In genomic region chr4:104615496-104615895, GRCh38 we compare ENCODE assay signal across 16 cellular contexts.
DNase-seq lines count a peak whose midpoint lies in the region; ATAC-seq, FAIRE-seq and TF ChIP-seq lines count a peak whose summit lies in the region.
"Had no signal": no experiment of that assay in that cellular context is flagged by ENCODE, and none has a peak within 500 bp of the region (broad histone marks: within the 10 kb centered on the region; RNA-seq: fewer than 3 reads in every experiment).

No MANE protein-coding gene starts in this region.

- H4K5ac ChIP-seq in H9 (ENCODE audit: insufficient read length, low read depth, low read length) (no peak overlapping the region), H1 (ENCODE audit: insufficient read length, low read depth, low read length) (no peak overlapping the region)

- H3K56ac ChIP-seq in H9 (ENCODE audit: insufficient read length, low read depth, low read length) (no peak overlapping the region), H1 (replicated peaks; ENCODE audit: insufficient read length, low read depth, low read length) (no peak overlapping the region)

- H3K27me3 ChIP-seq in heart left ventricle, result no peaks in the 10 kb centered on the region
- H3K27me3 ChIP-seq in H9 (ENCODE audit: insufficient read depth, low read length), result no peaks in the 10 kb centered on the region
- no peaks in the 10 kb centered on the region for H3K27me3 ChIP-seq in H1 (replicated peaks in 1 of 4; ENCODE audit: control insufficient read depth in 3 of 4, extremely low read depth in 1 of 4, insufficient read depth in 3 of 4, low read length in 3 of 4)
- H3K27me3 ChIP-seq in neuronal stem cell (ENCODE audit: control insufficient read depth in 3 of 3, insufficient read depth in 3 of 3, low read depth in 1 of 3, low read length in 3 of 3), result no peaks in the 10 kb centered on the region
- H3K27me3 ChIP-seq: BE2C had no signal

- H3K79me2 ChIP-seq in H9 (ENCODE audit: insufficient read depth, low read length), result no peaks in the 10 kb centered on the region
- no peaks in the 10 kb centered on the region for H3K79me2 ChIP-seq in H1 (ENCODE audit: control insufficient read depth in 1 of 2, insufficient read depth in 2 of 2, low read length in 2 of 2)

- no peaks in the 10 kb centered on the region for H3K36me3 ChIP-seq in heart left ventricle
- no peaks in the 10 kb centered on the region for H3K36me3 ChIP-seq in H1 (ENCODE audit: control insufficient read depth in 2 of 4, insufficient read depth in 4 of 4, low read length in 3 of 4)
- no peaks in the 10 kb centered on the region for H3K36me3 ChIP-seq in neuronal stem cell (replicated peaks in 1 of 2; ENCODE audit: control insufficient read depth in 2 of 2, insufficient read depth in 2 of 2, low read length in 2 of 2)
- H3K36me3 ChIP-seq: BE2C, HAP-1 had no signal

- H2BK15ac ChIP-seq in H9 (ENCODE audit: low read depth, low read length), result no peak overlapping the region
- H2BK15ac ChIP-seq in H1 (ENCODE audit: low read length), result no peak overlapping the region
- H2BK15ac ChIP-seq in neuronal stem cell (ENCODE audit: low read length), result no peak overlapping the region

- no peak for TF ChIP-seq POLR2A in heart left ventricle (IDR thresholded peaks at IDR 0.05)
- TF ChIP-seq POLR2A in H1 (IDR thresholded peaks at IDR 0.05; ENCODE audit: control extremely low read depth in 1 of 2, low read depth in 2 of 2, low read length in 2 of 2), result no peak

- H3K4me3 Mint-ChIP-seq in H9, result no peak overlapping the region
- H3K4me3 Mint-ChIP-seq: CD4-positive, alpha-beta memory T cell had no signal

- intact Hi-C loops in heart left ventricle (cut with DNase I), result no loop called here
- intact Hi-C loops in Right ventricle myocardium inferior (cut with DNase I), result loop anchor here (10.0 kb wide), 2 partner anchors 119 to 121 kb away; partner anchors contain the start of gene CXXC4

- CTCF ChIA-PET in H1 (lab: Charles Lee; ENCODE audit: partially characterized antibody), result no interaction called here

- H3K4me2 ChIP-seq in H9 (ENCODE audit: insufficient read depth, insufficient read length, low read length), result no peak overlapping the region
- no peak overlapping the region for H3K4me2 ChIP-seq in H1 (ENCODE audit: insufficient read depth in 1 of 2, low read depth in 2 of 2, low read length in 2 of 2)
- no peak overlapping the region for H3K4me2 ChIP-seq in neuronal stem cell (ENCODE audit: insufficient read depth, low read length, poor library complexity, severe bottlenecking)

- TF ChIP-seq CTCF in heart left ventricle (IDR thresholded peaks at IDR 0.05), result no peak
- TF ChIP-seq CTCF in H9 (conservative IDR thresholded peaks at IDR 0.05), result no peak
- no peak for TF ChIP-seq CTCF in H1 (IDR thresholded peaks at IDR 0.05; ENCODE audit: control extremely low read depth in 1 of 3, insufficient read depth in 1 of 3, low read depth in 1 of 3, low read length in 3 of 3)

- H2AK5ac ChIP-seq in H9 (ENCODE audit: insufficient read length, low read length) (no peak overlapping the region), H1 (ENCODE audit: low read depth, low read length) (no peak overlapping the region), neuronal stem cell (ENCODE audit: low read depth, low read length) (no peak overlapping the region)

- H3K23ac ChIP-seq in H9 (ENCODE audit: insufficient read length, low read depth, low read length), result no peak overlapping the region
- no peak overlapping the region for H3K23ac ChIP-seq in H1 (ENCODE audit: insufficient read length)
- H3K23ac ChIP-seq in neuronal stem cell (ENCODE audit: low read depth, low read length, poor library complexity), result no peak overlapping the region

- H4K91ac ChIP-seq in H9 (ENCODE audit: insufficient read length, low read depth, low read length), result no peak overlapping the region
- no peak overlapping the region for H4K91ac ChIP-seq in H1 (replicated peaks; ENCODE audit: insufficient read length, low read length)
- H4K91ac ChIP-seq in neuronal stem cell (ENCODE audit: low read depth, low read length, poor library complexity), result no peak overlapping the region

- no peak overlapping the region for H2BK120ac ChIP-seq in H9 (ENCODE audit: low read depth, low read length, poor library complexity, severe bottlenecking)
- H2BK120ac ChIP-seq in H1 (replicated peaks; ENCODE audit: low read depth, low read length), result no peak overlapping the region
- no peak overlapping the region for H2BK120ac ChIP-seq in neuronal stem cell (ENCODE audit: low read depth, low read length)

- H3K27ac ChIP-seq in heart left ventricle, result peak overlapping the region in 9 of 12 donors; percentile 25 to 84 (median 76)
- H3K27ac ChIP-seq in H9 (ENCODE audit: insufficient read length, low read depth, low read length), result no peak overlapping the region
- no peak overlapping the region; the same call in 1 of the 2 replicates for H3K27ac ChIP-seq in H1 (ENCODE audit: low read depth, low read length)
- H3K27ac ChIP-seq in neuronal stem cell (replicated peaks; ENCODE audit: low read length), result no peak overlapping the region
- H3K27ac ChIP-seq: C4-2B, GM23248 had no signal

- no peak overlapping the region for H4K8ac ChIP-seq in H9 (replicated peaks; ENCODE audit: insufficient read length, low read depth, low read length)
- H4K8ac ChIP-seq in H1 (ENCODE audit: extremely low read depth, insufficient read depth, low read length), result no peak overlapping the region
- H4K8ac ChIP-seq in neuronal stem cell (ENCODE audit: low read depth, low read length), result no peak overlapping the region

- H2BK20ac ChIP-seq in H9 (ENCODE audit: low read depth, low read length, poor library complexity, severe bottlenecking), result no peak overlapping the region
- H2BK20ac ChIP-seq in H1 (ENCODE audit: low read length), result no peak overlapping the region

- no peak overlapping the region for H2AFZ ChIP-seq in H9 (ENCODE audit: low read length)
- H2AFZ ChIP-seq in H1 (ENCODE audit: low read length), result peak overlapping the region; percentile 71; the same call in 1 of the 2 replicates
- peak overlapping the region; percentile 63 for H2AFZ ChIP-seq in neuronal stem cell (ENCODE audit: low read length)
- H2AFZ ChIP-seq: GM23248 had no signal

- no peak for ATAC-seq in heart left ventricle
- no peak for ATAC-seq in Right ventricle myocardium inferior
- no peak for ATAC-seq in HG03045 (IDR thresholded peaks at IDR 0.05; ENCODE audit: unreplicated experiment)
- ATAC-seq: GM12878 had no signal

- no peak overlapping the region for H3K18ac ChIP-seq in H9 (ENCODE audit: insufficient read length, low read depth, low read length)
- no peak overlapping the region for H3K18ac ChIP-seq in H1 (ENCODE audit: extremely low read depth, low read length)
- H3K18ac ChIP-seq in neuronal stem cell (ENCODE audit: low read length), result peak overlapping the region; percentile 76

- H3K79me1 ChIP-seq in H9 (ENCODE audit: insufficient read depth, low read depth, low read length, poor library complexity, severe bottlenecking) (no peaks in the 10 kb centered on the region), H1 (ENCODE audit: low read depth, low read length) (no peaks in the 10 kb centered on the region), neuronal stem cell (ENCODE audit: low read depth, low read length) (no peaks in the 10 kb centered on the region)

- H3K9ac ChIP-seq in H9 (ENCODE audit: extremely low read depth, insufficient read length, low read length), result no peak overlapping the region
- no peak overlapping the region for H3K9ac ChIP-seq in H1 (replicated peaks in 1 of 4; ENCODE audit: extremely low read depth in 1 of 4, low read depth in 3 of 4, low read length in 3 of 4)
- H3K9ac ChIP-seq in neuronal stem cell (ENCODE audit: low read depth, low read length, poor library complexity), result no peak overlapping the region
- H3K9ac ChIP-seq: GM23248 had no signal

- H2BK5ac ChIP-seq in H9 (ENCODE audit: insufficient read length, low read length) (no peak overlapping the region), H1 (ENCODE audit: low read depth, low read length) (no peak overlapping the region), neuronal stem cell (ENCODE audit: low read length) (no peak overlapping the region)

- H3K36me3 Mint-ChIP-seq in H9 (ENCODE audit: insufficient read depth in 1 of 3, low read depth in 3 of 3), result peaks cover 0 to 20% (median 4%) of the 10 kb centered on the region in 3 experiments; a peak in 2 of 7 replicates
- H3K36me3 Mint-ChIP-seq: CD4-positive, alpha-beta memory T cell had no signal

- no peaks in the 10 kb centered on the region for H3K27me3 Mint-ChIP-seq in H9 (ENCODE audit: low read depth)

- H3K9me3 ChIP-seq in heart left ventricle (peaks cover 0 to 17% (median 0%) of the 10 kb centered on the region in 12 donors), H9 (ENCODE audit: control insufficient read depth, low read depth, low read length) (no peaks in the 10 kb centered on the region), H1 (ENCODE audit: insufficient read depth in 2 of 2, low read depth in 1 of 2, low read length in 1 of 2) (no peaks in the 10 kb centered on the region), neuronal stem cell (replicated peaks in 1 of 2; ENCODE audit: control insufficient read depth in 2 of 2, insufficient read depth in 1 of 2, low read depth in 1 of 2, low read length in 2 of 2) (no peaks in the 10 kb centered on the region)
- H3K9me3 ChIP-seq: BE2C, HAP-1 had no signal

- peaks cover 9 to 15% of the 10 kb centered on the region in 2 experiments for H3K4me1 Mint-ChIP-seq in H9
- H3K4me1 Mint-ChIP-seq: CD4-positive, alpha-beta memory T cell had no signal

- no peak for TF ChIP-seq EP300 in H1 (IDR thresholded peaks at IDR 0.05; ENCODE audit: borderline replicate concordance in 1 of 2, low read depth in 2 of 2, low read length in 2 of 2)

- no peak for FAIRE-seq in H1 (lab: Jason Lieb, UNC)
- FAIRE-seq: A204.1, GM12878, GM18507 had no signal

- no peak overlapping the region for H3T11ph ChIP-seq in H9 (ENCODE audit: low read length)

- POLR2A ChIA-PET in H1 (lab: Charles Lee; ENCODE audit: partially characterized antibody), result interaction anchor here (0.5 kb wide), 1 partner anchor 723 kb away, joined by 3 read pairs; no protein-coding TSS in a partner anchor

- H2BK12ac ChIP-seq in H9 (ENCODE audit: insufficient read length, low read depth, low read length) (no peak overlapping the region), H1 (ENCODE audit: low read depth, low read length) (peak overlapping the region; percentile 27; the same call in 1 of the 2 replicates), neuronal stem cell (ENCODE audit: low read length) (no peak overlapping the region)

- H3K4me3 ChIP-seq in heart left ventricle (no peak overlapping the region), H1 (ENCODE audit: extremely low read depth in 1 of 4, insufficient read depth in 2 of 4, low read depth in 3 of 4, low read length in 4 of 4) (no peak overlapping the region), neuronal stem cell (ENCODE audit: low read length in 2 of 2) (no peak overlapping the region)
- H3K4me3 ChIP-seq: GM12878, GM23248, HAP-1 had no signal

- H3K23me2 ChIP-seq in H9 (ENCODE audit: insufficient read length, low read depth, low read length, poor library complexity, severe bottlenecking), result no peaks in the 10 kb centered on the region
- H3K23me2 ChIP-seq in H1 (ENCODE audit: low read depth, low read length), result 0 out of 2 replicates have a peak, but pooled peaks cover 3% of the 10 kb centered on the region

- 0 out of 7 replicates have a peak overlapping the region, but pooled peaks of 1 of the 3 experiments have one; percentile 21 for H3K27ac Mint-ChIP-seq in H9
- H3K27ac Mint-ChIP-seq: CD4-positive, alpha-beta memory T cell had no signal

- H3K4me1 ChIP-seq in heart left ventricle (peaks cover 0 to 15% (median 0%) of the 10 kb centered on the region in 12 donors), H9 (ENCODE audit: insufficient read depth, low read length) (no peaks in the 10 kb centered on the region; the same call in 1 of the 2 replicates), H1 (replicated peaks in 1 of 4; ENCODE audit: control insufficient read depth in 3 of 4, insufficient read depth in 4 of 4, low read length in 3 of 4) (peaks cover 2 to 9% (median 6%) of the 10 kb centered on the region in 4 experiments; a peak in 6 of 7 replicates), neuronal stem cell (ENCODE audit: control insufficient read depth in 2 of 2, insufficient read depth in 1 of 2, low read depth in 1 of 2, low read length in 2 of 2) (peaks cover 7 to 11% of the 10 kb centered on the region in 2 donors)
- H3K4me1 ChIP-seq: BE2C, HAP-1 had no signal

- H3K4ac ChIP-seq in H9 (ENCODE audit: low read depth, low read length) (no peak overlapping the region), H1 (replicated peaks; ENCODE audit: insufficient read length, low read depth, low read length) (no peak overlapping the region), neuronal stem cell (ENCODE audit: low read length) (no peak overlapping the region)

- 76 to 94% (median 90%) methylated on average over 1 of the region's 1 CpG for WGBS in heart left ventricle, 4 donors
- WGBS in H9 (ENCODE audit: extremely low coverage, insufficient read length, low lambda C conversion rate), result no CpG with 5 or more reads among the region's 1 CpG
- 100% methylated on average over 1 of the region's 1 CpG; no CpG with 5 or more reads in 1 of the 2 experiments for WGBS in H1 (ENCODE audit: extremely low coverage in 1 of 2, insufficient coverage in 1 of 2, insufficient read length in 1 of 2, insufficient replicate concordance in 2 of 2, low coverage in 1 of 2, low lambda C conversion rate in 2 of 2, missing lambda C conversion rate in 1 of 2), 2 experiments
- no CpG with 5 or more reads among the region's 1 CpG for WGBS in neuronal stem cell (ENCODE audit: extremely low coverage in 2 of 2, insufficient read length in 2 of 2, insufficient replicate concordance in 1 of 2), 2 donors

- H3K14ac ChIP-seq in H9 (ENCODE audit: insufficient read depth, low read length) (0 out of 2 replicates have a peak overlapping the region, but pooled peaks have one; percentile 20), H1 (ENCODE audit: insufficient read length) (no peak overlapping the region), neuronal stem cell (ENCODE audit: low read length) (no peak overlapping the region)

- no peaks in the 10 kb centered on the region for H4K20me1 ChIP-seq in H9 (ENCODE audit: control insufficient read depth, insufficient read depth, insufficient read length)
- no peaks in the 10 kb centered on the region for H4K20me1 ChIP-seq in H1 (replicated peaks in 1 of 2; ENCODE audit: control insufficient read depth in 1 of 2, insufficient read depth in 2 of 2, low read length in 2 of 2)

- no peak for TF ChIP-seq RAD21 in H1 (IDR thresholded peaks at IDR 0.05 in 1 of 2, conservative IDR thresholded peaks at IDR 0.05 in 1 of 2; ENCODE audit: low read depth in 2 of 2, low read length in 2 of 2)

- DNase-seq in heart left ventricle (no peak), Right ventricle myocardium inferior (ENCODE audit: missing footprints) (no peak), H9 (no peak), H1 (ENCODE audit: low read depth in 1 of 2, low spot score in 2 of 2) (no peak), neuronal stem cell (ENCODE audit: low spot score) (no peak)
- no peak for DNase-seq in stimulated activated CD4-positive, alpha-beta T cell treated with anti-CD3 and anti-CD28 coated beads, Interleukin-1b, Interleukin-23, amount 100 ng/mL, for 48 hours
- DNase-seq: BE2C; CD4-positive, alpha-beta memory T cell; DMS79; GM23248 had no signal

- peaks cover 6 to 8% of the 10 kb centered on the region in 2 experiments; a peak in 3 of 5 replicates for H3K9me3 Mint-ChIP-seq in H9

Comparison
In these comparisons a context has a peak if more than half of its experiments do, and no peak if none do; other contexts are left out.
1. H3K27ac ChIP-seq: peak in heart left ventricle (9 of 12); none in H9 (single experiment), H1 (single experiment) and neuronal stem cell (single experiment).